Comparison of ENCODE assay signal across 11 cellular contexts in the genomic region with DNA sequence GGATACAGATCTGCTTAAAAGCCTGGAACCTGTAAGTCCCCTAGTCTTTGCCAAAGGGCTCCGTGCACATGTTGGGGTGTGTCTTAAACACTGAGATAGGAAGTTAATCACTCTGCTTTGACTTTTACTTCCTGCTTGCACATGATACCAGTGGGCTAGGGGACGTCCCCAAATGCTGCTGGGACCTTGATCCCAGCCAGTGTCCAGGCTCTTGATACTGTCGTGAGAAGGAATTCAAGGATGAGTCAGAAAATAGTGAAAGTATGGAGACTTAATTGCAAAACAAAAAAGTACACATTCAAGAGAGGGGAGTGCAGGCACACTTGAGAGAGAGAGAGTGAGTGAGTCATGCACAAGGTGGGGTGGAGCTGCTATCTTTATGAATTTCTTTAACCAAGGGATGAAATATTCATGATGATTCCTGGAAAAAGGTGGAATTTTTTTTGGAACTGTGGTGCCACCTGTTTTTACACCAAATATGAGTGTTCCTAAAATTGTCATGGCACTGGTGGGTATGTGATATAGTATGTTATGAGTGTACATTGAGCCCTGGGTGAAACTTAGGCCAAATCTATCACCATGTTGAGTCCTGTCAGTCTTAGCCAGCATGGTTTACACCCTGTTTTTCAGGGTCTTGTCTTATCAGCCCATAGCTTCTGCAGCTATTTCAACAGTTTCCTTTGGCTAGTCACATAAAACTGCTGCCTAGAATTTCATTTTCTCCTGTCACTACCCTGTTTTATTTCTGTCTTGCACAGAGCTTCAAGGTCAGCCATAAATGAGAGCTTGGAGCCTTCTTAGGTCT.
A peak's percentile ranks its signal among the peaks of the same experiment; 100 is the strongest.
DNase-seq lines count a peak whose midpoint lies in the region; ATAC-seq and TF ChIP-seq lines count a peak whose summit lies in the region.
"Had no signal": no experiment of that assay in that cellular context is flagged by ENCODE, and none has a peak within 500 bp of the region (broad histone marks: within the 10 kb centered on the region; RNA-seq: fewer than 3 reads in every experiment).

No MANE protein-coding gene starts in this region.

- H3K4me3 ChIP-seq in fibroblast of mammary gland (ENCODE audit: control insufficient read depth, low read depth, low read length), result no peak overlapping the region

- TF ChIP-seq CTCF in RWPE1 (conservative IDR thresholded peaks at IDR 0.05; ENCODE audit: low read depth) (no peak), fibroblast of mammary gland (conservative IDR thresholded peaks at IDR 0.05; ENCODE audit: control insufficient read depth, insufficient read depth, low read depth, low read length) (no peak)

- no peak for ATAC-seq in stimulated activated naive CD8-positive, alpha-beta T cell treated with anti-CD3 and anti-CD28 coated beads, Interleukin-15, amount 100 ng/mL, for 72 hours
- ATAC-seq in HG03097 (IDR thresholded peaks at IDR 0.05; ENCODE audit: low FRiP score, unreplicated experiment), result no peak
- ATAC-seq in HG03565 (IDR thresholded peaks at IDR 0.05; ENCODE audit: unreplicated experiment), result no peak

- H3K4me1 Mint-ChIP-seq in stimulated activated naive CD8-positive, alpha-beta T cell treated with anti-CD3 and anti-CD28 coated beads, Interleukin-15, amount 100 ng/mL, for 72 hours, result peaks cover 8% of the 10 kb centered on the region

- peak overlapping the region; percentile 50 to 55 for H3K27ac Mint-ChIP-seq in stimulated activated naive CD8-positive, alpha-beta T cell treated with anti-CD3 and anti-CD28 coated beads, Interleukin-15, amount 100 ng/mL, for 72 hours
- H3K27ac Mint-ChIP-seq: nephron had no signal

- DNase-seq in DMS53 (lab: John Stamatoyannopoulos, UW) (peak; percentile 60), DMS53 treated with DMSO at 0.1 percent for 48 hours (lab: John Stamatoyannopoulos, UW; ENCODE audit: unreplicated experiment) (no peak), RWPE1 (ENCODE audit: low spot score) (peak; percentile 78), fibroblast of mammary gland (ENCODE audit: low read depth) (peak; percentile 87), T-helper 2 cell (no peak)
- DNase-seq in stimulated activated naive CD8-positive, alpha-beta T cell treated with anti-CD3 and anti-CD28 coated beads, Interleukin-15, amount 100 ng/mL, for 72 hours, result no peak
- DNase-seq: NCI-H526 treated with DMSO at 0.1 percent for 48 hours had no signal

- CTCF ChIA-PET in RWPE1 (lab: Yijun Ruan, JAX), result interaction anchor here (0.6 kb wide), 1 partner anchor 530 kb away, joined by 3 read pairs; no protein-coding TSS in a partner anchor

- no peaks in the 10 kb centered on the region for H3K27me3 Mint-ChIP-seq in stimulated activated naive CD8-positive, alpha-beta T cell treated with anti-CD3 and anti-CD28 coated beads, Interleukin-15, amount 100 ng/mL, for 72 hours

- no peak overlapping the region for H3K4me3 Mint-ChIP-seq in stimulated activated naive CD8-positive, alpha-beta T cell treated with anti-CD3 and anti-CD28 coated beads, Interleukin-15, amount 100 ng/mL, for 72 hours
- H3K4me3 Mint-ChIP-seq: nephron had no signal

- no peaks in the 10 kb centered on the region for H3K9me3 Mint-ChIP-seq in stimulated activated naive CD8-positive, alpha-beta T cell treated with anti-CD3 and anti-CD28 coated beads, Interleukin-15, amount 100 ng/mL, for 72 hours

- POLR2A ChIA-PET in RWPE1 (lab: Yijun Ruan, JAX; ENCODE audit: low non-redundant PET), result no interaction called here

- no peak overlapping the region for H3K27ac ChIP-seq in RWPE1
- H3K27ac ChIP-seq: 22Rv1 had no signal

Comparison
In these comparisons a context has a peak if more than half of its experiments do, and no peak if none do; other contexts are left out.
1. DNase-seq: peak in DMS53 (single experiment), RWPE1 (single experiment) and fibroblast of mammary gland (single experiment); none in DMS53 treated with DMSO at 0.1 percent for 48 hours (single experiment), stimulated activated naive CD8-positive, alpha-beta T cell treated with anti-CD3 and anti-CD28 coated beads, Interleukin-15, amount 100 ng/mL, for 72 hours (0 of 2) and T-helper 2 cell (0 of 5).